In the genomic region with DNA sequence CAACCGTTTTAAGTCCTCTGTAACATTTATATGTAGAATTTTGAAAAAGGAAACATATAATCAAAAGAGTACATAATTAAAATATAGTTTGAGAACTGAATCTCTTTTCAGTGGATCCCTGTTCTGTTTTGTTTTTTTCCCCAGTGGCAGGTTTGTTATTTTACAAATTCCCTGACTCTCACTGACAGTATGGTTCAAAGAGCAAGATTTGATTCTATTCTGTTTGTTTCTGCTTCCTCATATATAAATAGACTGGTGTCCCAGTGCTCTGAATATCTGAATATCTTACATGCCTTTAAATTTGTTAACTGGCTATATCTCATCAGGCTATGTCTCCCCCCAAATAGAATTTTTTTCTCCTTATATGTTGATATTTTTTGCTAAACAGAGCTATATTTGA, we compare ENCODE assay signal across 3 cellular contexts.
A peak's percentile ranks its signal among the peaks of the same experiment; 100 is the strongest.
TF ChIP-seq lines count a peak whose summit lies in the region.

No MANE protein-coding gene starts in this region.

TF ChIP-seq in SK-N-SH, 30 proteins besides CTCF, POLR2A, EP300 and RAD21:
- no peak for TF ChIP-seq JUND (IDR thresholded peaks at IDR 0.05)
- TF ChIP-seq ELF1 (IDR thresholded peaks at IDR 0.05), result no peak
- TF ChIP-seq MEF2A (IDR thresholded peaks at IDR 0.05; ENCODE audit: borderline replicate concordance, low read depth), result no peak
- no peak for TF ChIP-seq POLR2AphosphoS5 (IDR thresholded peaks at IDR 0.05; ENCODE audit: low read depth, low read length)
- no peak for TF ChIP-seq FOXM1 (IDR thresholded peaks at IDR 0.05; ENCODE audit: low read depth)
- TF ChIP-seq, protein P1, sequence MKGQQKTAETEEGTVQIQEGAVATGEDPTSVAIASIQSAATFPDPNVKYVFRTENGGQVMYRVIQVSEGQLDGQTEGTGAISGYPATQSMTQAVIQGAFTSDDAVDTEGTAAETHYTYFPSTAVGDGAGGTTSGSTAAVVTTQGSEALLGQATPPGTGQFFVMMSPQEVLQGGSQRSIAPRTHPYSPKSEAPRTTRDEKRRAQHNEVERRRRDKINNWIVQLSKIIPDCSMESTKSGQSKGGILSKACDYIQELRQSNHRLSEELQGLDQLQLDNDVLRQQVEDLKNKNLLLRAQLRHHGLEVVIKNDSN (IDR thresholded peaks at IDR 0.05; ENCODE audit: borderline replicate concordance, low read depth), result no peak
- TF ChIP-seq, protein P2, sequence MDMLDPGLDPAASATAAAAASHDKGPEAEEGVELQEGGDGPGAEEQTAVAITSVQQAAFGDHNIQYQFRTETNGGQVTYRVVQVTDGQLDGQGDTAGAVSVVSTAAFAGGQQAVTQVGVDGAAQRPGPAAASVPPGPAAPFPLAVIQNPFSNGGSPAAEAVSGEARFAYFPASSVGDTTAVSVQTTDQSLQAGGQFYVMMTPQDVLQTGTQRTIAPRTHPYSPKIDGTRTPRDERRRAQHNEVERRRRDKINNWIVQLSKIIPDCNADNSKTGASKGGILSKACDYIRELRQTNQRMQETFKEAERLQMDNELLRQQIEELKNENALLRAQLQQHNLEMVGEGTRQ (IDR thresholded peaks at IDR 0.05; ENCODE audit: borderline replicate concordance, low read depth, low read length), result no peak

TF ChIP-seq in SK-N-SH treated with all-trans-retinoic acid at 6 μM for 48 hours, 23 proteins besides CTCF, POLR2A, EP300 and RAD21:
- no peak for TF ChIP-seq TCF4 (CRISPR knock-in tag; IDR thresholded peaks at IDR 0.05; ENCODE audit: borderline replicate concordance)
- TF ChIP-seq ZFP3 (CRISPR knock-in tag; IDR thresholded peaks at IDR 0.05), result no peak
- no peak for TF ChIP-seq ESRRG (CRISPR knock-in tag; IDR thresholded peaks at IDR 0.05)
- TF ChIP-seq TOX (CRISPR knock-in tag; IDR thresholded peaks at IDR 0.05; ENCODE audit: borderline replicate concordance), result no peak
- TF ChIP-seq ZNF70 (CRISPR knock-in tag; IDR thresholded peaks at IDR 0.05), result no peak
- TF ChIP-seq BACH2 (CRISPR knock-in tag; IDR thresholded peaks at IDR 0.05; ENCODE audit: borderline replicate concordance), result no peak
- TF ChIP-seq ZC3H10 (CRISPR knock-in tag; IDR thresholded peaks at IDR 0.05), result no peak
- TF ChIP-seq, protein P3, sequence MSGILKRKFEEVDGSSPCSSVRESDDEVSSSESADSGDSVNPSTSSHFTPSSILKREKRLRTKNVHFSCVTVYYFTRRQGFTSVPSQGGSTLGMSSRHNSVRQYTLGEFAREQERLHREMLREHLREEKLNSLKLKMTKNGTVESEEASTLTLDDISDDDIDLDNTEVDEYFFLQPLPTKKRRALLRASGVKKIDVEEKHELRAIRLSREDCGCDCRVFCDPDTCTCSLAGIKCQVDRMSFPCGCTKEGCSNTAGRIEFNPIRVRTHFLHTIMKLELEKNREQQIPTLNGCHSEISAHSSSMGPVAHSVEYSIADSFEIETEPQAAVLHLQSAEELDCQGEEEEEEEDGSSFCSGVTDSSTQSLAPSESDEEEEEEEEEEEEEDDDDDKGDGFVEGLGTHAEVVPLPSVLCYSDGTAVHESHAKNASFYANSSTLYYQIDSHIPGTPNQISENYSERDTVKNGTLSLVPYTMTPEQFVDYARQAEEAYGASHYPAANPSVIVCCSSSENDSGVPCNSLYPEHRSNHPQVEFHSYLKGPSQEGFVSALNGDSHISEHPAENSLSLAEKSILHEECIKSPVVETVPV (CRISPR knock-in tag; IDR thresholded peaks at IDR 0.05), result no peak
- no peak for TF ChIP-seq OSR1 (CRISPR knock-in tag; IDR thresholded peaks at IDR 0.05)
- TF ChIP-seq ARNTL (CRISPR knock-in tag; IDR thresholded peaks at IDR 0.05; ENCODE audit: borderline replicate concordance, low read depth), result no peak
- no peak for TF ChIP-seq PPARA (CRISPR knock-in tag; IDR thresholded peaks at IDR 0.05; ENCODE audit: borderline replicate concordance)
- no peak for TF ChIP-seq ISL1 (CRISPR knock-in tag; IDR thresholded peaks at IDR 0.05)
- no peak for TF ChIP-seq SNAI2 (CRISPR knock-in tag; IDR thresholded peaks at IDR 0.05)
- TF ChIP-seq GLIS3 (CRISPR knock-in tag; IDR thresholded peaks at IDR 0.05), result no peak
- no peak for TF ChIP-seq CREB5 (CRISPR knock-in tag; IDR thresholded peaks at IDR 0.05; ENCODE audit: low read depth)
- TF ChIP-seq ZFP30 (CRISPR knock-in tag; IDR thresholded peaks at IDR 0.05), result no peak

TF ChIP-seq in liver, 16 proteins besides CTCF, POLR2A, EP300 and RAD21:
- TF ChIP-seq, protein P4, sequence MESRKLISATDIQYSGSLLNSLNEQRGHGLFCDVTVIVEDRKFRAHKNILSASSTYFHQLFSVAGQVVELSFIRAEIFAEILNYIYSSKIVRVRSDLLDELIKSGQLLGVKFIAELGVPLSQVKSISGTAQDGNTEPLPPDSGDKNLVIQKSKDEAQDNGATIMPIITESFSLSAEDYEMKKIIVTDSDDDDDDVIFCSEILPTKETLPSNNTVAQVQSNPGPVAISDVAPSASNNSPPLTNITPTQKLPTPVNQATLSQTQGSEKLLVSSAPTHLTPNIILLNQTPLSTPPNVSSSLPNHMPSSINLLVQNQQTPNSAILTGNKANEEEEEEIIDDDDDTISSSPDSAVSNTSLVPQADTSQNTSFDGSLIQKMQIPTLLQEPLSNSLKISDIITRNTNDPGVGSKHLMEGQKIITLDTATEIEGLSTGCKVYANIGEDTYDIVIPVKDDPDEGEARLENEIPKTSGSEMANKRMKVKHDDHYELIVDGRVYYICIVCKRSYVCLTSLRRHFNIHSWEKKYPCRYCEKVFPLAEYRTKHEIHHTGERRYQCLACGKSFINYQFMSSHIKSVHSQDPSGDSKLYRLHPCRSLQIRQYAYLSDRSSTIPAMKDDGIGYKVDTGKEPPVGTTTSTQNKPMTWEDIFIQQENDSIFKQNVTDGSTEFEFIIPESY (IDR thresholded peaks at IDR 0.05), result no peak
- TF ChIP-seq EGR1 (IDR thresholded peaks at IDR 0.05; ENCODE audit: low read depth in 2 of 2) (no peak), SP1 (IDR thresholded peaks at IDR 0.05) (peak; percentile 31), RXRA (IDR thresholded peaks at IDR 0.05) (no peak), ATF3 (IDR thresholded peaks at IDR 0.05) (no peak), FOXA2 (IDR thresholded peaks at IDR 0.05) (no peak), FOXA1 (IDR thresholded peaks at IDR 0.05) (no peak), HNF4G (IDR thresholded peaks at IDR 0.05) (no peak), YY1 (IDR thresholded peaks at IDR 0.05) (no peak), GABPA (IDR thresholded peaks at IDR 0.05 in 1 of 2, conservative IDR thresholded peaks at IDR 0.05 in 1 of 2) (no peak), JUND (IDR thresholded peaks at IDR 0.05) (no peak), TAF1 (conservative IDR thresholded peaks at IDR 0.05) (no peak), HNF4A (conservative IDR thresholded peaks at IDR 0.05) (peak; percentile 56 to 66), NR2F2 (IDR thresholded peaks at IDR 0.05) (no peak), MAX (IDR thresholded peaks at IDR 0.05) (no peak)
- TF ChIP-seq, protein P5, sequence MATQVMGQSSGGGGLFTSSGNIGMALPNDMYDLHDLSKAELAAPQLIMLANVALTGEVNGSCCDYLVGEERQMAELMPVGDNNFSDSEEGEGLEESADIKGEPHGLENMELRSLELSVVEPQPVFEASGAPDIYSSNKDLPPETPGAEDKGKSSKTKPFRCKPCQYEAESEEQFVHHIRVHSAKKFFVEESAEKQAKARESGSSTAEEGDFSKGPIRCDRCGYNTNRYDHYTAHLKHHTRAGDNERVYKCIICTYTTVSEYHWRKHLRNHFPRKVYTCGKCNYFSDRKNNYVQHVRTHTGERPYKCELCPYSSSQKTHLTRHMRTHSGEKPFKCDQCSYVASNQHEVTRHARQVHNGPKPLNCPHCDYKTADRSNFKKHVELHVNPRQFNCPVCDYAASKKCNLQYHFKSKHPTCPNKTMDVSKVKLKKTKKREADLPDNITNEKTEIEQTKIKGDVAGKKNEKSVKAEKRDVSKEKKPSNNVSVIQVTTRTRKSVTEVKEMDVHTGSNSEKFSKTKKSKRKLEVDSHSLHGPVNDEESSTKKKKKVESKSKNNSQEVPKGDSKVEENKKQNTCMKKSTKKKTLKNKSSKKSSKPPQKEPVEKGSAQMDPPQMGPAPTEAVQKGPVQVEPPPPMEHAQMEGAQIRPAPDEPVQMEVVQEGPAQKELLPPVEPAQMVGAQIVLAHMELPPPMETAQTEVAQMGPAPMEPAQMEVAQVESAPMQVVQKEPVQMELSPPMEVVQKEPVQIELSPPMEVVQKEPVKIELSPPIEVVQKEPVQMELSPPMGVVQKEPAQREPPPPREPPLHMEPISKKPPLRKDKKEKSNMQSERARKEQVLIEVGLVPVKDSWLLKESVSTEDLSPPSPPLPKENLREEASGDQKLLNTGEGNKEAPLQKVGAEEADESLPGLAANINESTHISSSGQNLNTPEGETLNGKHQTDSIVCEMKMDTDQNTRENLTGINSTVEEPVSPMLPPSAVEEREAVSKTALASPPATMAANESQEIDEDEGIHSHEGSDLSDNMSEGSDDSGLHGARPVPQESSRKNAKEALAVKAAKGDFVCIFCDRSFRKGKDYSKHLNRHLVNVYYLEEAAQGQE (IDR thresholded peaks at IDR 0.05), result no peak
